In the genomic region with DNA sequence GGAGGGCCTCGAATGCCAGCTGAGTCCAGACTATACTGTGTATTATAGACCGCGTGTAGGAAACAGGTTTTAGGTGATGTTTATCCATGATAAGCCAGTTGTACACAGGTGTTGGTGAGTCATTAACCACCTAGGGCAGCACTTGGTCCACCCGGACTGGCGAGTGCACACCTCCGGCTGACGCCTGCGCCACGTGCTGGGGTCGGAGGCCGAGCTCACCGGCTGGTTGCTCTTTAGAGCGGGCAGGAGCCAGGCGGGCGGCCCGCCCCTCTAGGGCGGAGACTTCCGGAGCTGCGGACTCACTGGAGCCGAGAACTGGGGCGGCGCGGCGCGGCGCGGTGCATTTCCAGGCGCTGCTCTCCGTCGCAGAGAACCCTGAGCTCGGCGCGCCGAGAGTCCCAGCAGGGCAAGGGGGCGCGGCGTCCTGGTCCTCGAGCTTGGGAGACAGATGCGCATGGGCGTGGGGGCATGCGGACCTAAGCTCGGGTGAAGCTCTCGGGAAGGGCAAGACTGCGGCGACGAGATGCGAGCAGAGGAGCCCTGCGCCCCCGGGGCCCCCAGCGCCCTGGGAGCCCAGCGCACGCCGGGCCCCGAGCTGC, we compare ENCODE assay signal across 8 cellular contexts. TPM values are rescaled to one million over a fixed set of nuclear protein-coding genes. Genes with fewer than 3 reads are reported as not detected.
A peak's percentile ranks its signal among the peaks of the same experiment; 100 is the strongest.
DNase-seq lines count a peak whose midpoint lies in the region; ATAC-seq, FAIRE-seq and TF ChIP-seq lines count a peak whose summit lies in the region.

A gene with protein sequence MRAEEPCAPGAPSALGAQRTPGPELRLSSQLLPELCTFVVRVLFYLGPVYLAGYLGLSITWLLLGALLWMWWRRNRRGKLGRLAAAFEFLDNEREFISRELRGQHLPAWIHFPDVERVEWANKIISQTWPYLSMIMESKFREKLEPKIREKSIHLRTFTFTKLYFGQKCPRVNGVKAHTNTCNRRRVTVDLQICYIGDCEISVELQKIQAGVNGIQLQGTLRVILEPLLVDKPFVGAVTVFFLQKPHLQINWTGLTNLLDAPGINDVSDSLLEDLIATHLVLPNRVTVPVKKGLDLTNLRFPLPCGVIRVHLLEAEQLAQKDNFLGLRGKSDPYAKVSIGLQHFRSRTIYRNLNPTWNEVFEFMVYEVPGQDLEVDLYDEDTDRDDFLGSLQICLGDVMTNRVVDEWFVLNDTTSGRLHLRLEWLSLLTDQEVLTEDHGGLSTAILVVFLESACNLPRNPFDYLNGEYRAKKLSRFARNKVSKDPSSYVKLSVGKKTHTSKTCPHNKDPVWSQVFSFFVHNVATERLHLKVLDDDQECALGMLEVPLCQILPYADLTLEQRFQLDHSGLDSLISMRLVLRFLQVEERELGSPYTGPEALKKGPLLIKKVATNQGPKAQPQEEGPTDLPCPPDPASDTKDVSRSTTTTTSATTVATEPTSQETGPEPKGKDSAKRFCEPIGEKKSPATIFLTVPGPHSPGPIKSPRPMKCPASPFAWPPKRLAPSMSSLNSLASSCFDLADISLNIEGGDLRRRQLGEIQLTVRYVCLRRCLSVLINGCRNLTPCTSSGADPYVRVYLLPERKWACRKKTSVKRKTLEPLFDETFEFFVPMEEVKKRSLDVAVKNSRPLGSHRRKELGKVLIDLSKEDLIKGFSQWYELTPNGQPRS (plus strand): TSS at position 341 of the 599 bp plus-strand sequence. CDS start 183 bp downstream, at position 524.

- intact Hi-C loops in MCF 10A (cut with micrococcal nuclease) (no loop called here), sciatic nerve (cut with DNase I) (no loop called here)

- no peak within 1 kb of the TSS for H3K27ac Mint-ChIP-seq in MCF 10A (ENCODE audit: low read depth, unreplicated experiment)

- no peaks in the 10 kb centered on the region for H3K4me1 Mint-ChIP-seq in MCF 10A (ENCODE audit: insufficient read depth, unreplicated experiment)

- no TSS peak for BruUV-seq in MCF 10A (replicated peaks; lab: Mats Ljungman, UMichigan)

- FAIRE-seq in D721Med (lab: Jason Lieb, UNC) = no peak

- peaks cover 12% of the 10 kb centered on the region for H3K27me3 Mint-ChIP-seq in MCF 10A (ENCODE audit: insufficient read depth, unreplicated experiment)

- H3K9me3 Mint-ChIP-seq in MCF 10A (ENCODE audit: unreplicated experiment) = no peaks in the 10 kb centered on the region

- H3K36me3 Mint-ChIP-seq in MCF 10A (ENCODE audit: insufficient read depth, unreplicated experiment) = no peaks in the 10 kb centered on the region

- POLR2A ChIA-PET in MCF 10A (lab: Yijun Ruan, JAX) = no interaction called here

- peak within 1 kb of the TSS; percentile 65 for H3K4me3 Mint-ChIP-seq in MCF 10A (ENCODE audit: unreplicated experiment)

- CTCF ChIA-PET in MCF 10A (lab: Yijun Ruan, JAX) = interaction anchor here (0.5 to 2.8 kb wide), 6 partner anchors 17 to 261 kb away, joined by 3 to 12 read pairs (median 4); no protein-coding TSS in a partner anchor

- DNase-seq in D721Med (ENCODE audit: insufficient read length, low spot score) (peak; percentile 44), Kasumi-1 (lab: John Stamatoyannopoulos, UW) (peak; percentile 64 to 68), SKM-1 (lab: John Stamatoyannopoulos, UW; ENCODE audit: unreplicated experiment) (peak; percentile 42), MCF 10A (ENCODE audit: unreplicated experiment) (peak; percentile 66), iPS-NIHi11 (ENCODE audit: low spot score) (peak; percentile 93), sciatic nerve (ENCODE audit: low spot score) (peak; percentile 81)

- TF ChIP-seq CTCF in D721Med (IDR thresholded peaks at IDR 0.05; ENCODE audit: insufficient read depth, missing control alignments) (no peak), MCF 10A (IDR thresholded peaks at IDR 0.05; ENCODE audit: unreplicated experiment) (no peak)

- ATAC-seq in sciatic nerve (peak; percentile 95), HG03378 (IDR thresholded peaks at IDR 0.05; ENCODE audit: unreplicated experiment) (no peak), HG03025 (IDR thresholded peaks at IDR 0.05; ENCODE audit: low FRiP score, unreplicated experiment) (no peak)

RNA-seq across cellular contexts. Expression of the gene that starts here (rescaled TPM):
- total RNA-seq in MCF 10A (2022) = 0.44 and 1.0 TPM in 2 replicates
- 12.6 TPM for total RNA-seq in sciatic nerve

Comparison
In these comparisons a context has a peak if more than half of its experiments do, and no peak if none do; other contexts are left out.
1. DNase-seq: peak in every context shown above with its lines; median percentile 93 in iPS-NIHi11; 81 in sciatic nerve; 66 in Kasumi-1; 66 in MCF 10A; 44 in D721Med; 42 in SKM-1.